Comparison of ENCODE assay signal across 20 cellular contexts in genomic region chr10:95469676-95470075, GRCh38.
DNase-seq lines count a peak whose midpoint lies in the region; ATAC-seq, FAIRE-seq and TF ChIP-seq lines count a peak whose summit lies in the region.
"Had no signal": no experiment of that assay in that cellular context is flagged by ENCODE, and none has a peak within 500 bp of the region (broad histone marks: within the 10 kb centered on the region; RNA-seq: fewer than 3 reads in every experiment).

No MANE protein-coding gene starts in this region.

- TF ChIP-seq EP300 in upper lobe of left lung (IDR thresholded peaks at IDR 0.05) = no peak

- in situ Hi-C loops in brain microvascular endothelial cell (cut with HindIII; ENCODE audit: low pct_ligation_motif_present, low sequenced_read_pairs) = no loop called here

- no peaks in the 10 kb centered on the region for H3K9me3 ChIP-seq in ascending aorta
- H3K9me3 ChIP-seq in esophagus squamous epithelium = no peaks in the 10 kb centered on the region
- no peaks in the 10 kb centered on the region for H3K9me3 ChIP-seq in upper lobe of left lung

- H3K27me3 ChIP-seq in ascending aorta (no peaks in the 10 kb centered on the region), esophagus squamous epithelium (no peaks in the 10 kb centered on the region), upper lobe of left lung (no peaks in the 10 kb centered on the region), brain microvascular endothelial cell (replicated peaks) (no peaks in the 10 kb centered on the region)

- intact Hi-C loops in ascending aorta (cut with DNase I) = no loop called here
- intact Hi-C loops in esophagus squamous epithelium (cut with DNase I) = no loop called here

- no peak for TF ChIP-seq CTCF in ascending aorta (IDR thresholded peaks at IDR 0.05)
- no peak for TF ChIP-seq CTCF in esophagus squamous epithelium (IDR thresholded peaks at IDR 0.05)
- no peak for TF ChIP-seq CTCF in neural crest cell (conservative IDR thresholded peaks at IDR 0.05)
- TF ChIP-seq CTCF in upper lobe of left lung (IDR thresholded peaks at IDR 0.05) = no peak
- TF ChIP-seq CTCF in brain microvascular endothelial cell (IDR thresholded peaks at IDR 0.05; ENCODE audit: low read depth, low read length, missing control alignments) = no peak

- H3K27me3 Mint-ChIP-seq in neural crest cell (ENCODE audit: low read depth) = no peaks in the 10 kb centered on the region

- ATAC-seq in upper lobe of left lung (ENCODE audit: low FRiP score in 2 of 2) = no peak
- ATAC-seq: activated CD8-positive, alpha-beta T cell treated with anti-CD3 and anti-CD28 coated beads for 36 hours; activated naive CD4-positive, alpha-beta T cell treated with anti-CD3 and anti-CD28 coated beads, Interleukin-2, amount 50 U/mL, for 72 hours; activated T-cell treated with anti-CD3 and anti-CD28 coated beads, Interleukin-2, amount 50 U/mL, for 4 hours; effector memory CD8-positive, alpha-beta T cell; naive thymus-derived CD4-positive, alpha-beta T cell; stimulated activated naive B cell treated with anti-CD40 and anti-IgM and Interleukin-4, amounts not matched to agents 10 μg/mL and 1 μg/mL and 100 μg/mL, for 72 hours had no signal

- peaks cover 60% of the 10 kb centered on the region for H3K4me1 Mint-ChIP-seq in neural crest cell
- H3K4me1 Mint-ChIP-seq: stimulated activated naive B cell treated with anti-CD40 and anti-IgM and Interleukin-4, amounts not matched to agents 10 μg/mL and 1 μg/mL and 100 μg/mL, for 72 hours had no signal

- H3K36me3 ChIP-seq in ascending aorta = peaks cover 7 to 15% of the 10 kb centered on the region in 2 donors
- no peaks in the 10 kb centered on the region for H3K36me3 ChIP-seq in esophagus squamous epithelium
- H3K36me3 ChIP-seq in upper lobe of left lung = no peaks in the 10 kb centered on the region
- H3K36me3 ChIP-seq in brain microvascular endothelial cell (replicated peaks) = no peaks in the 10 kb centered on the region
- H3K36me3 ChIP-seq: WERI-Rb-1 had no signal

- WGBS in esophagus squamous epithelium, 2 donors = 68 to 89% methylated on average over 3 to 5 of the region's 5 CpGs
- 63 to 72% methylated on average over 5 of the region's 5 CpGs for WGBS in upper lobe of left lung, 2 donors

- no peak for FAIRE-seq in GM12892 (lab: Jason Lieb, UNC)

- H3K27ac ChIP-seq in ascending aorta = peak overlapping the region; percentile 93 to 95
- peak overlapping the region in 3 of 4 donors; percentile 72 to 86 (median 77) for H3K27ac ChIP-seq in esophagus squamous epithelium
- H3K27ac ChIP-seq in upper lobe of left lung = peak overlapping the region; percentile 52 to 82 (median 64)
- H3K27ac ChIP-seq in brain microvascular endothelial cell = no peak overlapping the region
- H3K27ac ChIP-seq: WERI-Rb-1 had no signal

- H3K4me1 ChIP-seq in ascending aorta (peaks cover 8 to 89% of the 10 kb centered on the region in 2 donors), esophagus squamous epithelium (peaks cover 0 to 36% (median 9%) of the 10 kb centered on the region in 3 donors), upper lobe of left lung (peaks cover 32 to 49% (median 41%) of the 10 kb centered on the region in 4 donors)

- peak overlapping the region; percentile 37 for H3K27ac Mint-ChIP-seq in neural crest cell (ENCODE audit: unreplicated experiment)
- H3K27ac Mint-ChIP-seq: activated CD8-positive, alpha-beta T cell treated with anti-CD3 and anti-CD28 coated beads for 36 hours; activated naive CD4-positive, alpha-beta T cell treated with anti-CD3 and anti-CD28 coated beads, Interleukin-2, amount 50 U/mL, for 72 hours; effector memory CD8-positive, alpha-beta T cell; naive thymus-derived CD4-positive, alpha-beta T cell; stimulated activated naive B cell treated with anti-CD40 and anti-IgM and Interleukin-4, amounts not matched to agents 10 μg/mL and 1 μg/mL and 100 μg/mL, for 72 hours had no signal

- H3K4me3 ChIP-seq in ascending aorta = peak overlapping the region in 1 of 2 donors; percentile 8
- no peak overlapping the region for H3K4me3 ChIP-seq in esophagus squamous epithelium
- H3K4me3 ChIP-seq in upper lobe of left lung = no peak overlapping the region
- no peak overlapping the region for H3K4me3 ChIP-seq in brain microvascular endothelial cell (ENCODE audit: low read depth, low read length)

- no peak overlapping the region for H3K4me3 Mint-ChIP-seq in neural crest cell
- H3K4me3 Mint-ChIP-seq: activated CD8-positive, alpha-beta T cell treated with anti-CD3 and anti-CD28 coated beads for 36 hours; activated T-cell treated with anti-CD3 and anti-CD28 coated beads, Interleukin-2, amount 50 U/mL, for 4 hours; effector memory CD8-positive, alpha-beta T cell; naive thymus-derived CD4-positive, alpha-beta T cell; stimulated activated naive B cell treated with anti-CD40 and anti-IgM and Interleukin-4, amounts not matched to agents 10 μg/mL and 1 μg/mL and 100 μg/mL, for 72 hours had no signal

- TF ChIP-seq POLR2A in esophagus squamous epithelium (IDR thresholded peaks at IDR 0.05) = no peak
- TF ChIP-seq POLR2A in upper lobe of left lung (IDR thresholded peaks at IDR 0.05) = no peak
- TF ChIP-seq POLR2A in GM12892 (IDR thresholded peaks at IDR 0.05; ENCODE audit: low read depth, low read length) = no peak

- no peaks in the 10 kb centered on the region for H3K36me3 Mint-ChIP-seq in neural crest cell (ENCODE audit: low read depth)
- H3K36me3 Mint-ChIP-seq: activated naive CD4-positive, alpha-beta T cell treated with anti-CD3 and anti-CD28 coated beads, Interleukin-2, amount 50 U/mL, for 72 hours; naive thymus-derived CD4-positive, alpha-beta T cell; stimulated activated naive B cell treated with anti-CD40 and anti-IgM and Interleukin-4, amounts not matched to agents 10 μg/mL and 1 μg/mL and 100 μg/mL, for 72 hours had no signal

- no peaks in the 10 kb centered on the region for H3K9me3 Mint-ChIP-seq in neural crest cell
- H3K9me3 Mint-ChIP-seq: activated CD8-positive, alpha-beta T cell treated with anti-CD3 and anti-CD28 coated beads for 36 hours; activated naive CD4-positive, alpha-beta T cell treated with anti-CD3 and anti-CD28 coated beads, Interleukin-2, amount 50 U/mL, for 72 hours; activated T-cell treated with anti-CD3 and anti-CD28 coated beads, Interleukin-2, amount 50 U/mL, for 4 hours; effector memory CD8-positive, alpha-beta T cell; stimulated activated naive B cell treated with anti-CD40 and anti-IgM and Interleukin-4, amounts not matched to agents 10 μg/mL and 1 μg/mL and 100 μg/mL, for 72 hours had no signal

- DNase-seq in ascending aorta (ENCODE audit: low spot score in 2 of 2) = no peak
- no peak for DNase-seq in esophagus squamous epithelium (lab: John Stamatoyannopoulos, UW)
- DNase-seq in neural crest cell (ENCODE audit: low read depth, low spot score) = no peak
- DNase-seq in upper lobe of left lung = no peak
- DNase-seq in NCI-H510A (lab: John Stamatoyannopoulos, UW) = no peak
- no peak for DNase-seq in GM12892 (ENCODE audit: insufficient read length)
- DNase-seq in brain microvascular endothelial cell = no peak
- DNase-seq: activated CD8-positive, alpha-beta T cell treated with anti-CD3 and anti-CD28 coated beads for 36 hours; activated T-cell treated with anti-CD3 and anti-CD28 coated beads, Interleukin-2, amount 50 U/mL, for 4 hours; central memory CD4-positive, alpha-beta T cell; effector memory CD8-positive, alpha-beta T cell; kidney glomerular epithelial cell; naive thymus-derived CD4-positive, alpha-beta T cell; NCI-H187; NCI-H446; SHP77; stimulated activated naive B cell treated with anti-CD40 and anti-IgM and Interleukin-4, amounts not matched to agents 10 μg/mL and 1 μg/mL and 100 μg/mL, for 72 hours; T-helper 1 cell; WERI-Rb-1 had no signal
